16 cellular contexts compared by ENCODE assay signal in the genomic region with DNA sequence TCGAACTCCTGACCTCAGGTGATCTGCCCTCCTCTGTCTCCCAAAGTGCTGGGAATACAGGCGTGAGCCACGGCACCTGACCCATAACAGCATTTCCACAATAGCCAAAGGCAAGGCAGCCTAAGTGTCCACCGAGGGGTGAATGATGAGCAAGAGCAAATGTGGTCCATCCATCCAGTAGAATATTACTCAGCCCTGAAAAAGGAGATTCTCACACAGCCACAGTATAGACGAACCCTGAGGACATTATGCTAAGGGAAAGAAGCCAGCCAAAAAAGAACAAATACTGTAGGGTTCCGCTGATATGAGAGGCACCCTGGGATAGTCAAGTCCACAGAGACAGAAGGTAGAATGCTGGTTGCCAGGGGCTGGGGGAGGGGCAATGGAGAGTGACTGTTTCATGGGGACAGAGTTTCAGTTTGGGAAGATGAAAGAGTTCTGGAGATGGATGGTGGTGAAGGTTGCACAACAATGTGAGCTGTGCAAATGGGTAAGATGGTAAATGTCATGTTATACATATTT.
DNase-seq lines count a peak whose midpoint lies in the region; ATAC-seq and TF ChIP-seq lines count a peak whose summit lies in the region.
"Had no signal": no experiment of that assay in that cellular context is flagged by ENCODE, and none has a peak within 500 bp of the region (broad histone marks: within the 10 kb centered on the region; RNA-seq: fewer than 3 reads in every experiment).

No MANE protein-coding gene starts in this region.

- H3K36me3 ChIP-seq in HUES6 (ENCODE audit: control insufficient read depth, insufficient read depth, low read length), result 0 out of 2 replicates have a peak, but pooled peaks cover 3% of the 10 kb centered on the region
- no peaks in the 10 kb centered on the region for H3K36me3 ChIP-seq in brain microvascular endothelial cell (replicated peaks)
- H3K36me3 ChIP-seq: BLaER1 treated with 17β-estradiol and CSF1 and Interleukin-3, amounts not matched to agents 10 nM and 100 nM had no signal

- H3K9ac ChIP-seq in HUES6 (ENCODE audit: low read length), result peak overlapping the region; percentile 63
- H3K9ac ChIP-seq: BLaER1 treated with 17β-estradiol and CSF1 and Interleukin-3, amounts not matched to agents 10 nM and 100 nM had no signal

- no peak overlapping the region for H3K4me3 ChIP-seq in HUES6 (ENCODE audit: low read depth, low read length)
- H3K4me3 ChIP-seq in brain microvascular endothelial cell (ENCODE audit: low read depth, low read length), result no peak overlapping the region
- H3K4me3 ChIP-seq: BLaER1 treated with 17β-estradiol and CSF1 and Interleukin-3, amounts not matched to agents 10 nM and 100 nM; GM12878; GM23338 had no signal

- no peaks in the 10 kb centered on the region for H3K36me3 Mint-ChIP-seq in nephron (ENCODE audit: low read depth)

- H3K9me3 Mint-ChIP-seq in nephron, result no peaks in the 10 kb centered on the region
- H3K9me3 Mint-ChIP-seq: CD4-positive, alpha-beta T cell; GM23338; H9 had no signal

- H3K27ac ChIP-seq in HUES6 (ENCODE audit: low read depth, low read length), result 0 out of 2 replicates have a peak overlapping the region, but pooled peaks have one; percentile 72
- peak overlapping the region; percentile 8 for H3K27ac ChIP-seq in brain microvascular endothelial cell
- H3K27ac ChIP-seq: BLaER1 treated with 17β-estradiol and CSF1 and Interleukin-3, amounts not matched to agents 10 nM and 100 nM had no signal

- TF ChIP-seq CTCF in brain microvascular endothelial cell (IDR thresholded peaks at IDR 0.05; ENCODE audit: low read depth, low read length, missing control alignments) (no peak), nephron (IDR thresholded peaks at IDR 0.05; ENCODE audit: unreplicated experiment in 3 of 3) (no peak)

- peaks cover 35% of the 10 kb centered on the region for H3K4me1 ChIP-seq in HUES6 (ENCODE audit: control insufficient read depth, insufficient read depth, low read length)

- in situ Hi-C loops in brain microvascular endothelial cell (cut with HindIII; ENCODE audit: low pct_ligation_motif_present, low sequenced_read_pairs), result no loop called here

- peak overlapping the region in 2 of 3 experiments; percentile 10 to 80 for H3K27ac Mint-ChIP-seq in nephron
- H3K27ac Mint-ChIP-seq: CD4-positive, alpha-beta T cell; GM23338 had no signal

- peaks cover 3% of the 10 kb centered on the region; the same call in 1 of the 2 replicates for H3K9me3 ChIP-seq in HUES6 (ENCODE audit: control insufficient read depth, insufficient read depth, low read depth, low read length)
- H3K9me3 ChIP-seq: BLaER1 treated with 17β-estradiol and CSF1 and Interleukin-3, amounts not matched to agents 10 nM and 100 nM had no signal

- DNase-seq in brain microvascular endothelial cell, result no peak
- no peak for DNase-seq in NCI-H524 treated with DMSO at 0.1 percent for 48 hours (lab: John Stamatoyannopoulos, UW)
- no peak for DNase-seq in SIG-M5 treated with dmso at 0.1 percent for 504 hours (lab: John Stamatoyannopoulos, UW; ENCODE audit: unreplicated experiment)
- DNase-seq: ACHN; Calu3; CD4-positive, alpha-beta T cell; DMS79; H9; KG1 had no signal

- H3K4me1 Mint-ChIP-seq in nephron, result peaks cover 42% of the 10 kb centered on the region

- no peak for ATAC-seq in HG03521 (IDR thresholded peaks at IDR 0.05; ENCODE audit: unreplicated experiment)
- no peak for ATAC-seq in HG03354 (IDR thresholded peaks at IDR 0.05; ENCODE audit: poor library complexity, severe bottlenecking, unreplicated experiment)
- ATAC-seq: GM12878, GM23338 had no signal

- H3K4me3 Mint-ChIP-seq in nephron, result no peak overlapping the region
- H3K4me3 Mint-ChIP-seq: CD4-positive, alpha-beta T cell; GM23338; H9 had no signal

- H3K27me3 Mint-ChIP-seq in nephron (ENCODE audit: low read depth), result peaks cover 33% of the 10 kb centered on the region

- H3K27me3 ChIP-seq in HUES6 (ENCODE audit: control insufficient read depth, insufficient read depth, low read length) (no peaks in the 10 kb centered on the region), brain microvascular endothelial cell (replicated peaks) (peaks cover 83% of the 10 kb centered on the region)
